ENCODE assay signal across 37 cellular contexts in the genomic region with DNA sequence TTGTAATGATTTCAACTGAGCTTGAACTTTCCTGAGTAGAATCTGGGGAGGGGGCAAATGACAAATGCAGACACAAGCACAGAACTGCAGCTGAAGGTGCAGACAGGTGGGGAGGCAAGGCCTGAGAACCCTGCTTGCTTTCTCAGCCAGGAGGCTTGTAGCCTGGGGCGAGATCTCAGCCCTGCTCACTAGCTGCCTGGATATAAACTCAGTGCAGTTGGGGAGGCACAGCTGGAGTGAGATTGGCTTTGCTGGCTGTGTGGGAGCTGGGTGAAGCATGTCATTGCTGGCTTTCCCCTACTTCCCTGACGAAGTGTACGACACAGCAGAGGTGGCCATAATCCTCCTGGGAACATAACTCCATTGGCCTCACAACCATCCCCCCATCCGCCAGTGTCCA. TPM values are rescaled to one million over a fixed set of nuclear protein-coding genes. Genes with fewer than 3 reads are reported as not detected.
"Had no signal": no experiment of that assay in that cellular context is flagged by ENCODE, and none has a peak within 500 bp of the region (broad histone marks: within the 10 kb centered on the region; RNA-seq: fewer than 3 reads in every experiment).

No MANE protein-coding gene starts in this region.

- H3K4me2 ChIP-seq: KMS-11 had no signal

- H3K27ac ChIP-seq: KMS-11 had no signal

- H3K9me3 ChIP-seq: MG63 had no signal

- H3K9ac ChIP-seq: KMS-11 had no signal

- DNase-seq: Karpas-422, Kasumi-1, MG63, MM.1S, MV-4-11, NCI-H1048, NCI-H1092, NCI-H1092 treated with DMSO at 0.1 percent for 48 hours, NCI-H1105, NCI-H1105 treated with DMSO at 0.1 percent for 48 hours, NCI-H1417, NCI-H1417 treated with DMSO at 0.1 percent for 48 hours, NCI-H1436, NCI-H1436 treated with DMSO at 0.1 percent for 48 hours, NCI-H146, NCI-H1694, NCI-H1694 treated with DMSO at 0.1 percent for 48 hours, NCI-H187, NCI-H187 treated with DMSO at 0.1 percent for 48 hours, NCI-H1930, NCI-H2029, NCI-H2029 treated with DMSO at 0.1 percent for 48 hours, NCI-H2081, NCI-H2081 treated with DMSO at 0.1 percent for 48 hours, NCI-H2107, NCI-H2171, NCI-H2171 treated with DMSO at 0.1 percent for 48 hours, NCI-H2227 treated with DMSO at 0.1 percent for 48 hours, NCI-H226, NCI-H345, NCI-H446, NCI-H446 treated with DMSO at 0.1 percent for 48 hours, NCI-H510A had no signal

- H3K36me3 ChIP-seq: MG63 had no signal

- H3K4me3 ChIP-seq: MG63 had no signal

- H3K27me3 ChIP-seq: MG63 had no signal

RNA-seq across cellular contexts. Expression of gene NEXMIF, which starts 55.5 kb away (rescaled TPM):
- total RNA-seq: LHCN-M2, M059J, MCF 10A had no signal
